7 cellular contexts compared by ENCODE assay signal in genomic region chr20:38073307-38074010, GRCh38. TPM values are rescaled to one million over a fixed set of nuclear protein-coding genes. Genes with fewer than 3 reads are reported as not detected.
A peak's percentile ranks its signal among the peaks of the same experiment; 100 is the strongest.
DNase-seq lines count a peak whose midpoint lies in the region; ATAC-seq, FAIRE-seq and TF ChIP-seq lines count a peak whose summit lies in the region.

No MANE protein-coding gene starts in this region.

- intact Hi-C loops in mammary epithelial cell (cut with micrococcal nuclease), result loop anchor here (1.0 to 5.0 kb wide), 3 partner anchors 92 to 249 kb away; partner anchors contain the start of gene TGM2

- no peaks in the 10 kb centered on the region for H3K9me3 ChIP-seq in mammary epithelial cell (replicated peaks; ENCODE audit: insufficient read depth, low read length)
- no peaks in the 10 kb centered on the region for H3K9me3 ChIP-seq in keratinocyte (ENCODE audit: control insufficient read depth, low read depth, low read length)

- dilution Hi-C loops in mammary epithelial cell (cut with HindIII; ENCODE audit: low sequenced_read_pairs) (loop anchor here (5.0 kb wide), 2 partner anchors 94 to 154 kb away; partner anchors contain the start of gene TGM2), keratinocyte (cut with MboI; ENCODE audit: extremely low pct_ligation_motif_present, low sequenced_read_pairs) (no loop called here)

- H3K4me1 Mint-ChIP-seq in stimulated activated effector memory CD8-positive, alpha-beta T cell treated with anti-CD3 and anti-CD28 coated beads, Interleukin-12 subunit alpha, Interleukin-12 subunit beta, amount 100 ng/mL, for 72 hours, result peaks cover 24% of the 10 kb centered on the region

- FAIRE-seq in keratinocyte (lab: Jason Lieb, UNC), result peak; percentile 58

- H3K36me3 ChIP-seq in mammary epithelial cell (ENCODE audit: insufficient read depth, low read length) (peaks cover 12% of the 10 kb centered on the region), keratinocyte (ENCODE audit: control insufficient read depth in 2 of 2, extremely low read depth in 1 of 2, insufficient read depth in 2 of 2, low read length in 2 of 2) (peaks cover 12 to 20% of the 10 kb centered on the region in 2 experiments)

- H3K27ac Mint-ChIP-seq in stimulated activated effector memory CD8-positive, alpha-beta T cell treated with anti-CD3 and anti-CD28 coated beads, Interleukin-12 subunit alpha, Interleukin-12 subunit beta, amount 100 ng/mL, for 72 hours, result peak overlapping the region; percentile 70

- CTCF ChIA-PET in mammary epithelial cell (lab: Charles Lee; ENCODE audit: low non-redundant PET), result interaction anchor here (0.5 to 1.2 kb wide), 7 partner anchors 15 to 1432 kb away, joined by 3 to 33 read pairs (median 4); no protein-coding TSS in a partner anchor

- H3K4me1 ChIP-seq in mammary epithelial cell (ENCODE audit: insufficient read depth, low read length) (peaks cover 8% of the 10 kb centered on the region), keratinocyte (ENCODE audit: control insufficient read depth, extremely low read depth, insufficient read depth, low read length) (no peaks in the 10 kb centered on the region)

- H3K9me3 Mint-ChIP-seq in stimulated activated effector memory CD8-positive, alpha-beta T cell treated with anti-CD3 and anti-CD28 coated beads, Interleukin-12 subunit alpha, Interleukin-12 subunit beta, amount 100 ng/mL, for 72 hours, result no peaks in the 10 kb centered on the region

- peak; percentile 83 for ATAC-seq in stimulated activated effector memory CD8-positive, alpha-beta T cell treated with anti-CD3 and anti-CD28 coated beads, Interleukin-12 subunit alpha, Interleukin-12 subunit beta, amount 100 ng/mL, for 72 hours
- ATAC-seq in HG02588 (IDR thresholded peaks at IDR 0.05; ENCODE audit: unreplicated experiment), result no peak

- H3K4me3 Mint-ChIP-seq in stimulated activated effector memory CD8-positive, alpha-beta T cell treated with anti-CD3 and anti-CD28 coated beads, Interleukin-12 subunit alpha, Interleukin-12 subunit beta, amount 100 ng/mL, for 72 hours, result no peak overlapping the region

- H4K20me1 ChIP-seq in mammary epithelial cell (ENCODE audit: insufficient read depth, low read length), result no peaks in the 10 kb centered on the region
- H4K20me1 ChIP-seq in keratinocyte (ENCODE audit: control insufficient read depth, extremely low read depth, insufficient read depth, low read length), result peaks cover 5% of the 10 kb centered on the region

- peak; percentile 74 for TF ChIP-seq CTCF in HFF-Myc (IDR thresholded peaks at IDR 0.05; ENCODE audit: low read depth, low read length, missing control alignments)
- peak; percentile 79 to 90 for TF ChIP-seq CTCF in mammary epithelial cell (conservative IDR thresholded peaks at IDR 0.05 in 1 of 2, IDR thresholded peaks at IDR 0.05 in 1 of 2; ENCODE audit: extremely low read depth in 1 of 2, insufficient read depth in 1 of 2, low read depth in 1 of 2, low read length in 2 of 2)
- peak; percentile 54 to 70 (median 70) for TF ChIP-seq CTCF in keratinocyte (optimal IDR thresholded peaks at IDR 0.05 in 1 of 3, IDR thresholded peaks at IDR 0.05 in 1 of 3, conservative IDR thresholded peaks at IDR 0.05 in 1 of 3; ENCODE audit: extremely low read depth in 1 of 3, insufficient read depth in 2 of 3, low read length in 3 of 3)

- H2AFZ ChIP-seq in mammary epithelial cell (ENCODE audit: low read depth, low read length) (no peak overlapping the region), keratinocyte (ENCODE audit: control insufficient read depth, low read length) (no peak overlapping the region)

- 35% methylated on average over 4 of the region's 4 CpGs for WGBS in mammary epithelial cell (ENCODE audit: low coverage, missing lambda C conversion rate)

- no peak overlapping the region for H3K27ac ChIP-seq in mammary epithelial cell (ENCODE audit: insufficient read depth, low read depth, low read length)
- no peak overlapping the region for H3K27ac ChIP-seq in keratinocyte (ENCODE audit: control insufficient read depth, insufficient read depth, low read length)

- peaks cover 17% of the 10 kb centered on the region for H3K79me2 ChIP-seq in mammary epithelial cell (ENCODE audit: insufficient read depth, low read length)
- H3K79me2 ChIP-seq in keratinocyte (ENCODE audit: control insufficient read depth, insufficient read depth, low read length), result peaks cover 1% of the 10 kb centered on the region

- H3K4me3 ChIP-seq in HFF-Myc (replicated peaks; ENCODE audit: low read depth, low read length) (no peak overlapping the region), mammary epithelial cell (replicated peaks in 1 of 3; ENCODE audit: insufficient read depth in 1 of 3, low read depth in 2 of 3, low read length in 3 of 3) (no peak overlapping the region), keratinocyte (ENCODE audit: control insufficient read depth in 2 of 3, extremely low read depth in 1 of 3, insufficient read depth in 2 of 3, low read depth in 1 of 3, low read length in 3 of 3) (no peak overlapping the region)

- H3K9ac ChIP-seq in mammary epithelial cell (ENCODE audit: insufficient read depth, low read length), result no peak overlapping the region
- no peak overlapping the region for H3K9ac ChIP-seq in keratinocyte (ENCODE audit: control insufficient read depth, extremely low read depth, insufficient read depth, low read length)

- no peaks in the 10 kb centered on the region for H3K27me3 ChIP-seq in mammary epithelial cell (ENCODE audit: insufficient read depth, low read length)
- no peaks in the 10 kb centered on the region for H3K27me3 ChIP-seq in keratinocyte (ENCODE audit: control insufficient read depth, extremely low read depth, insufficient read depth, low read length)

- H3K36me3 Mint-ChIP-seq in stimulated activated effector memory CD8-positive, alpha-beta T cell treated with anti-CD3 and anti-CD28 coated beads, Interleukin-12 subunit alpha, Interleukin-12 subunit beta, amount 100 ng/mL, for 72 hours, result peaks cover 40% of the 10 kb centered on the region

- no peaks in the 10 kb centered on the region for H3K9me1 ChIP-seq in keratinocyte (ENCODE audit: control insufficient read depth, extremely low read depth, insufficient read depth, low read length)

- DNase-seq in Daoy (ENCODE audit: low read depth), result peak; percentile 89
- DNase-seq in HFF-Myc (ENCODE audit: extremely low read depth, low read depth), result peak; percentile 66
- DNase-seq in NOMO-1 treated with dmso at 0.1 percent for 144 hours (lab: John Stamatoyannopoulos, UW; ENCODE audit: unreplicated experiment), result peak; percentile 24
- DNase-seq in mammary epithelial cell, result peak; percentile 78
- DNase-seq in keratinocyte (ENCODE audit: low read depth, low spot score), result no peak
- peak; percentile 18 to 72 for DNase-seq in stimulated activated effector memory CD8-positive, alpha-beta T cell treated with anti-CD3 and anti-CD28 coated beads, Interleukin-12 subunit alpha, Interleukin-12 subunit beta, amount 100 ng/mL, for 72 hours (ENCODE audit: low spot score in 2 of 2)

- in situ Hi-C loops in mammary epithelial cell (cut with MboI; ENCODE audit: low sequenced_read_pairs in 2 of 2), result loop anchor here (10.0 to 25.0 kb wide), 3 partner anchors 91 to 239 kb away; partner anchors contain the start of genes BPI (in 1 of the 2) and TGM2 (in 1 of the 2)

- BruUV-seq in mammary epithelial cell (replicated peaks; lab: Mats Ljungman, UMichigan), result no TSS peak

- no peak overlapping the region for H3K4me2 ChIP-seq in mammary epithelial cell (ENCODE audit: insufficient read depth, low read depth, low read length)
- no peak overlapping the region for H3K4me2 ChIP-seq in keratinocyte (ENCODE audit: control insufficient read depth, extremely low read depth, insufficient read depth, low read depth, low read length)

RNA-seq across cellular contexts. Expression of gene RPRD1B, which starts 39.9 kb away (rescaled TPM):
- 18.2 and 24.4 TPM in 2 replicates for total RNA-seq in Daoy (2014; rRNA removed; shearing (Covaris generic))
- total RNA-seq in mammary epithelial cell, result 10 to 100 TPM; 18.3 to 32.7 TPM
- polyA plus RNA-seq in mammary epithelial cell (17.0 TPM), keratinocyte (15.9 to 22.6 TPM (median 19.9 TPM) in 3 replicates)
- polyA minus RNA-seq in mammary epithelial cell (25.0 TPM), keratinocyte (6.6 to 22.3 TPM (median 20.3 TPM) in 3 replicates)
- polyA plus RNA-seq in keratinocyte (2011; ENCODE audit: low read depth), result 26.6 TPM
- polyA plus RNA-seq in keratinocyte (2011; cell fraction: cytosol; rRNA removed), result 12.0 and 20.0 TPM in 2 replicates
- 25.3 and 30.2 TPM in 2 replicates for polyA plus RNA-seq in keratinocyte (2011; cell fraction: nucleus; rRNA removed)
- 14.2 and 15.1 TPM in 2 replicates for polyA plus RNA-seq in keratinocyte (2012; ENCODE audit: low replicate concordance)
- 28.8 TPM for polyA minus RNA-seq in keratinocyte (2011; cell fraction: cytosol; rRNA and poly(A)+ RNA removed)
- polyA minus RNA-seq in keratinocyte (2011; cell fraction: nucleus; rRNA and poly(A)+ RNA removed), result 27.1 and 37.2 TPM in 2 replicates

RNA-seq across cellular contexts. Expression of gene TTI1, which starts 40.2 kb away (rescaled TPM):
- total RNA-seq in Daoy (2014; rRNA removed; shearing (Covaris generic)), result 17.8 and 17.9 TPM in 2 replicates
- total RNA-seq in mammary epithelial cell, result 10 to 100 TPM; 18.0 to 24.3 TPM
- polyA plus RNA-seq in mammary epithelial cell (20.4 TPM), keratinocyte (10.3 to 16.7 TPM (median 13.5 TPM) in 3 replicates)
- polyA minus RNA-seq in mammary epithelial cell (25.5 TPM), keratinocyte (23.9 to 34.2 TPM (median 29.3 TPM) in 3 replicates)
- polyA plus RNA-seq in keratinocyte (2011; ENCODE audit: low read depth), result 3.0 TPM
- 6.0 and 9.2 TPM in 2 replicates for polyA plus RNA-seq in keratinocyte (2011; cell fraction: cytosol; rRNA removed)
- 16.5 and 18.2 TPM in 2 replicates for polyA plus RNA-seq in keratinocyte (2011; cell fraction: nucleus; rRNA removed)
- polyA plus RNA-seq in keratinocyte (2012; ENCODE audit: low replicate concordance), result 7.9 and 11.7 TPM in 2 replicates
- 10.7 TPM for polyA minus RNA-seq in keratinocyte (2011; cell fraction: cytosol; rRNA and poly(A)+ RNA removed)
- 16.0 and 33.0 TPM in 2 replicates for polyA minus RNA-seq in keratinocyte (2011; cell fraction: nucleus; rRNA and poly(A)+ RNA removed)
